In the genomic region with DNA sequence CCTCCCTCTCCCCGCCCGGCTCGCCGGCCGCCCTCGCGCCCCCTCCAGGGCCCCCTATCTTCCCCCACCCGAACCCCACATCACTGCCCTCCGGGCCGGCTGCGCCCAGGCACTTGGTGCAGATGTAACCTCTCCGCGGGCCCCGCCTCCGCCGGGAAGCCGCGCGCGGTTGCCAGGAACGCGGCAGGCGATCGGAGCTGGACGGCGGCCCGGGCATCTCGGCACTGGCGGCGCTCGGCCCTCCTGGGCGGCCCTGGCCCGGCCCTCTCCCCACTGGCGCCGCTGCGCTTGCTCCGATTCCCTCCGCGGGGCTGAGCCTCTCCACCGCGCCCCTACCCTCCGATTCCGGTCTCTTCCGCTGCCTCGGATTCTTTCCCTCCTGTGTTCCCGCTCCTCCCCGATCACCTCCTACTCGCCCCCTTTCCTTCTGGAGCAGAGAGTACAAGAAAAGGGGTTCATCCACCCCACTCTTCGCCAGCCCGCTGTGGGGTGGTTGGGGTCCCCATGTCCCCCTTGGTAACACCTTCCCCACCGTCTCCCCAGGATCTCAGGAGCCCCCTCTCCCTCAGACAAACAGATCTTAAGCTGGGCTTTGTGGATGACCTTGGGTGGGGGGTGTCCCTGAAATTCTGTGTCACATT, we compare ENCODE assay signal across 8 cellular contexts.
DNase-seq lines count a peak whose midpoint lies in the region; ATAC-seq and TF ChIP-seq lines count a peak whose summit lies in the region.

No MANE protein-coding gene starts in this region.

- peak; percentile 17 for DNase-seq in ACHN
- peak; percentile 85 for DNase-seq in H7
- DNase-seq in activated CD4-positive, alpha-beta T cell treated with anti-CD3 and anti-CD28 coated beads, Interleukin-2, amount 50 U/mL, for 1 hour: peak; percentile 6
- peak; percentile 95 for DNase-seq in esophagus muscularis mucosa (ENCODE audit: extremely low spot score)
- DNase-seq in mucosa of descending colon: peak; percentile 62 to 76 (median 76)
- peak; percentile 82 to 94 for DNase-seq in tibial artery

- 7% methylated on average over 23 of the region's 51 CpGs for WGBS in esophagus muscularis mucosa

- H3K4me3 ChIP-seq in H7 (ENCODE audit: insufficient read depth, low read depth, low read length) (peak overlapping the region; percentile 46), esophagus muscularis mucosa (peak overlapping the region; percentile 61 to 74 (median 65)), mucosa of descending colon (no peak overlapping the region), tibial artery (peak overlapping the region; percentile 56 to 78)

- no peak for TF ChIP-seq CTCF in esophagus muscularis mucosa (IDR thresholded peaks at IDR 0.05)
- TF ChIP-seq CTCF in mucosa of descending colon (IDR thresholded peaks at IDR 0.05): no peak
- TF ChIP-seq CTCF in tibial artery (IDR thresholded peaks at IDR 0.05): no peak

- ATAC-seq in mucosa of descending colon: peak; percentile 83
- no peak for ATAC-seq in HG03135 (IDR thresholded peaks at IDR 0.05; ENCODE audit: unreplicated experiment)
- no peak for ATAC-seq in HG03469 (IDR thresholded peaks at IDR 0.05; ENCODE audit: unreplicated experiment)

- no peak for TF ChIP-seq POLR2A in esophagus muscularis mucosa (IDR thresholded peaks at IDR 0.05; ENCODE audit: low read depth)

- no peaks in the 10 kb centered on the region for H3K9me3 ChIP-seq in esophagus muscularis mucosa
- no peaks in the 10 kb centered on the region for H3K9me3 ChIP-seq in mucosa of descending colon
- no peaks in the 10 kb centered on the region for H3K9me3 ChIP-seq in tibial artery

- no peak for TF ChIP-seq EP300 in esophagus muscularis mucosa (IDR thresholded peaks at IDR 0.05)

- no peaks in the 10 kb centered on the region for H3K36me3 ChIP-seq in H7 (replicated peaks; ENCODE audit: control insufficient read depth, insufficient read depth, low read length)
- H3K36me3 ChIP-seq in esophagus muscularis mucosa: no peaks in the 10 kb centered on the region
- H3K36me3 ChIP-seq in mucosa of descending colon (ENCODE audit: low read depth): no peaks in the 10 kb centered on the region
- no peaks in the 10 kb centered on the region for H3K36me3 ChIP-seq in tibial artery

- in situ Hi-C loops in ACHN (cut with HindIII; ENCODE audit: low pct_ligation_motif_present, low pct_unique_long_range_greater_than_20kb, low sequenced_read_pairs): no loop called here

- H3K27ac ChIP-seq in esophagus muscularis mucosa (replicated peaks in 1 of 4) (peak overlapping the region; percentile 71 to 84 (median 74)), tibial artery (peak overlapping the region; percentile 91 to 95)

- intact Hi-C loops in esophagus muscularis mucosa (cut with DNase I) (no loop called here), mucosa of descending colon (cut with DNase I, micrococcal nuclease) (no loop called here), tibial artery (cut with DNase I; ENCODE audit: low total_unique reads) (no loop called here)

- H3K27me3 ChIP-seq in H7 (ENCODE audit: control insufficient read depth, insufficient read depth, low read length) (peaks cover 23% of the 10 kb centered on the region), esophagus muscularis mucosa (no peaks in the 10 kb centered on the region), tibial artery (no peaks in the 10 kb centered on the region)

- H3K4me1 ChIP-seq in esophagus muscularis mucosa (peaks cover 24 to 28% (median 26%) of the 10 kb centered on the region in 4 donors), mucosa of descending colon (ENCODE audit: low read depth) (no peaks in the 10 kb centered on the region), tibial artery (peaks cover 0 to 34% (median 27%) of the 10 kb centered on the region in 4 donors)

Comparison
In these comparisons a context has a peak if more than half of its experiments do, and no peak if none do; other contexts are left out.
1. DNase-seq: peak in every context shown above with its lines; median percentile 95 in esophagus muscularis mucosa; 88 in tibial artery; 85 in H7; 76 in mucosa of descending colon; 17 in ACHN; 6 in activated CD4-positive, alpha-beta T cell treated with anti-CD3 and anti-CD28 coated beads, Interleukin-2, amount 50 U/mL, for 1 hour.